ENCODE assay signal across 2 cellular contexts in genomic region chr1:14952626-14953314, GRCh38.
TF ChIP-seq lines count a peak whose summit lies in the region.

No MANE protein-coding gene starts in this region.

TF ChIP-seq in IMR-90, 13 proteins besides CTCF, POLR2A, EP300 and RAD21:
- TF ChIP-seq USF2 (IDR thresholded peaks at IDR 0.05; ENCODE audit: low read depth, low read length) (no peak), BHLHE40 (IDR thresholded peaks at IDR 0.05; ENCODE audit: low read depth, low read length) (no peak), RFX5 (IDR thresholded peaks at IDR 0.05; ENCODE audit: low read depth, low read length) (no peak), RCOR1 (IDR thresholded peaks at IDR 0.05; ENCODE audit: insufficient replicate concordance, low read length) (no peak), FOS (IDR thresholded peaks at IDR 0.05; ENCODE audit: low read depth, low read length) (no peak), CEBPB (IDR thresholded peaks at IDR 0.05; ENCODE audit: low read depth, low read length) (no peak), MAFK (IDR thresholded peaks at IDR 0.05; ENCODE audit: low read depth, low read length) (no peak), ELK1 (IDR thresholded peaks at IDR 0.05; ENCODE audit: borderline replicate concordance, low read depth, low read length) (no peak), SMC3 (IDR thresholded peaks at IDR 0.05; ENCODE audit: low read depth, low read length) (no peak), CHD1 (IDR thresholded peaks at IDR 0.05; ENCODE audit: low read depth, low read length) (no peak), NFE2L2 (IDR thresholded peaks at IDR 0.05; ENCODE audit: low read depth, low read length) (no peak), MAZ (IDR thresholded peaks at IDR 0.05; ENCODE audit: borderline replicate concordance, low read depth, low read length) (no peak), MXI1 (IDR thresholded peaks at IDR 0.05; ENCODE audit: borderline replicate concordance, low read depth, low read length) (no peak)

TF ChIP-seq in liver, 16 proteins besides CTCF, POLR2A, EP300 and RAD21:
- TF ChIP-seq YY1 (IDR thresholded peaks at IDR 0.05) (no peak), NR2F2 (IDR thresholded peaks at IDR 0.05) (peak; percentile 83)
